1 cellular context compared by ENCODE assay signal in genomic region chr16:60166-60565, GRCh38.
A peak's percentile ranks its signal among the peaks of the same experiment; 100 is the strongest.
TF ChIP-seq lines count a peak whose summit lies in the region.

No MANE protein-coding gene starts in this region.

TF ChIP-seq in K562, 482 proteins besides CTCF, POLR2A, EP300 and RAD21:
- TF ChIP-seq ZNF740 (CRISPR knock-in tag; IDR thresholded peaks at IDR 0.05) (peak; percentile 10; the same call in 1 of the 2 replicates), ZNF740 (tag; IDR thresholded peaks at IDR 0.05) (no peak), POLR2G (IDR thresholded peaks at IDR 0.05; ENCODE audit: low read depth, low read length) (peak; percentile 54; the same call in 1 of the 2 replicates), ZNF717 (CRISPR knock-in tag; IDR thresholded peaks at IDR 0.05) (no peak)
TF ChIP-seq in K562: peak in this region for 2.
